11 cellular contexts compared by ENCODE assay signal in the genomic region with DNA sequence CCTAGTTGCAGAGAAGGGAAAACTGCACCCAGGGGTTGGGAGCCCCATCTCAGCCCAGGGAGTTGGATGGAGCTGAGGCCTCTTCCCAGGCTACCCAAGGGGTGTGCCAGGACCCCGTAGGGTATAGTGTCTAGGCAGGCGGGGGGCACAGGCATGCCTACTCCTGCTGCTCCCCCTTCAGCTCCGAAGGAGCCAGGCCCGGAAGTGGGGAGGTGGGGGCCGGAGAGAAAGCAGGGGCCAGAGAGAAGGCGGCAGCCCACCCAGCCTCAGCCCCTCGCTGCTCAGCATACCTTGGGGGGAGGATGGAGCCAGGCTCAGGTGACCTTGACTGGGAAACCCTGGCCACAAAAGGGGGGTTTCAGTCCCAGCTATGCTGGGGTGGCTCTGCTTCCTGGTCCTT. TPM values are rescaled to one million over a fixed set of nuclear protein-coding genes. Genes with fewer than 3 reads are reported as not detected.
DNase-seq lines count a peak whose midpoint lies in the region; ATAC-seq and TF ChIP-seq lines count a peak whose summit lies in the region.
"Had no signal": no experiment of that assay in that cellular context is flagged by ENCODE, and none has a peak within 500 bp of the region (broad histone marks: within the 10 kb centered on the region; RNA-seq: fewer than 3 reads in every experiment).

No MANE protein-coding gene starts in this region.

- H3K9ac ChIP-seq in ES-I3 (ENCODE audit: low read depth, low read length) (peak overlapping the region; percentile 63), iPS-15b (ENCODE audit: low read depth, low read length) (peak overlapping the region; percentile 32)

- ATAC-seq in GM18861 (IDR thresholded peaks at IDR 0.05; ENCODE audit: unreplicated experiment) (no peak), HG03159 (IDR thresholded peaks at IDR 0.05; ENCODE audit: unreplicated experiment) (no peak)
- ATAC-seq: natural killer cell treated with Interleukin-12 subunit alpha and Interleukin-12 subunit beta and Interleukin-15 and Interleukin-18, amount 100 ng/mL, for 72 hours had no signal

- WGBS in sigmoid colon, 2 donors: 13 to 38% methylated on average over 7 of the region's 7 CpGs

- H3K36me3 ChIP-seq in ES-I3 (ENCODE audit: insufficient read depth, low read length) (no peaks in the 10 kb centered on the region), iPS-15b (ENCODE audit: control insufficient read depth, insufficient read depth, low read length) (peaks cover 16% of the 10 kb centered on the region), sigmoid colon (no peaks in the 10 kb centered on the region)

- H3K4me1 ChIP-seq in ES-I3 (ENCODE audit: insufficient read depth, low read length): peaks cover 25% of the 10 kb centered on the region
- peaks cover 10% of the 10 kb centered on the region for H3K4me1 ChIP-seq in iPS-15b (ENCODE audit: control insufficient read depth, insufficient read depth, low read length)
- peaks cover 0 to 67% (median 64%) of the 10 kb centered on the region in 4 donors for H3K4me1 ChIP-seq in sigmoid colon

- H3K9me3 ChIP-seq in ES-I3 (ENCODE audit: control insufficient read depth, insufficient read depth, low read length) (no peaks in the 10 kb centered on the region), iPS-15b (ENCODE audit: control insufficient read depth, insufficient read depth, low read length) (no peaks in the 10 kb centered on the region), sigmoid colon (no peaks in the 10 kb centered on the region)

- TF ChIP-seq EP300 in sigmoid colon (IDR thresholded peaks at IDR 0.05): no peak

- in situ Hi-C loops in astrocyte of the spinal cord (cut with HindIII; ENCODE audit: low sequenced_read_pairs): no loop called here

- H3K4me3 ChIP-seq in astrocyte of the spinal cord (ENCODE audit: low read depth, low read length): peak overlapping the region; percentile 45
- H3K4me3 ChIP-seq in iPS-15b (ENCODE audit: low read depth, low read length): peak overlapping the region; percentile 59
- H3K4me3 ChIP-seq in sigmoid colon: peak overlapping the region in 3 of 4 donors; percentile 57 to 65 (median 60)

- no peak for DNase-seq in astrocyte of the spinal cord (ENCODE audit: low read depth, low spot score)
- DNase-seq in sigmoid colon: no peak
- no peak for DNase-seq in cerebellum (ENCODE audit: low spot score)
- no peak for DNase-seq in NCI-H1417 (lab: John Stamatoyannopoulos, UW)
- DNase-seq: activated T-cell treated with anti-CD3 and anti-CD28 coated beads, Interleukin-2, amount 50 U/mL, for 24 hours had no signal

- intact Hi-C loops in sigmoid colon (cut with DNase I): no loop called here

- TF ChIP-seq CTCF in astrocyte of the spinal cord (IDR thresholded peaks at IDR 0.05; ENCODE audit: low read depth, low read length): no peak
- TF ChIP-seq CTCF in sigmoid colon (IDR thresholded peaks at IDR 0.05): no peak

- peak overlapping the region; percentile 31 to 90 (median 86) for H3K27ac ChIP-seq in sigmoid colon

- H3K27me3 ChIP-seq in iPS-15b (ENCODE audit: control insufficient read depth, insufficient read depth, low read length) (peaks cover 18% of the 10 kb centered on the region), sigmoid colon (peaks cover 0 to 7% (median 4%) of the 10 kb centered on the region in 3 donors)

- TF ChIP-seq POLR2A in sigmoid colon (IDR thresholded peaks at IDR 0.05): no peak

RNA-seq across cellular contexts. Expression of a gene that starts 1.4 kb away (rescaled TPM):
- total RNA-seq in sigmoid colon (10 to 100 TPM in 1 of 4 donors, 1 to 10 TPM in 3; 5.1 to 11.4 (median 8.0) TPM), cerebellum (8.2 TPM)
- polyA plus RNA-seq in sigmoid colon: 10 to 100 TPM in 1 of 3 donors, 1 to 10 TPM in 1, under 1 TPM in 1; 0.60 to 12.3 (median 1.2) TPM

RNA-seq across cellular contexts. Expression of a gene that starts 34.9 kb away (rescaled TPM):
- total RNA-seq in sigmoid colon (not detected), cerebellum (not detected)
- polyA plus RNA-seq in sigmoid colon: under 1 TPM in 1 of 3 donors, not detected in 2; 0.06 TPM
- total RNA-seq: natural killer cell treated with Interleukin-12 subunit alpha and Interleukin-12 subunit beta and Interleukin-15 and Interleukin-18, amount 100 ng/mL, for 72 hours; NCI-H460 had no signal

RNA-seq across cellular contexts. Expression of a gene that starts 48.5 kb away (rescaled TPM):
- total RNA-seq in sigmoid colon: under 1 TPM in 1 of 4 donors, not detected in 3; 0.28 TPM
- polyA plus RNA-seq in sigmoid colon: under 1 TPM in 1 of 3 donors, not detected in 2; 0.07 TPM
- 6.2 TPM for total RNA-seq in cerebellum
- total RNA-seq: natural killer cell treated with Interleukin-12 subunit alpha and Interleukin-12 subunit beta and Interleukin-15 and Interleukin-18, amount 100 ng/mL, for 72 hours had no signal
